In genomic region chr11:68409748-68410344, GRCh38 we compare ENCODE assay signal across 20 cellular contexts.
"Had no signal": no experiment of that assay in that cellular context is flagged by ENCODE, and none has a peak within 500 bp of the region (broad histone marks: within the 10 kb centered on the region; RNA-seq: fewer than 3 reads in every experiment).

No MANE protein-coding gene starts in this region.

- H3K9me3 ChIP-seq: prostate gland, right atrium auricular region, sigmoid colon, thoracic aorta, tibial nerve, upper lobe of left lung, uterus had no signal

- H3K9me3 Mint-ChIP-seq: effector memory CD8-positive, alpha-beta T cell; mesothelial cell of epicardium; naive thymus-derived CD4-positive, alpha-beta T cell; neural crest cell; stimulated activated memory B cell treated with anti-CD40 and anti-IgM and Interleukin-4, amounts not matched to agents 10 μg/mL and 1 μg/mL and 100 μg/mL, for 72 hours had no signal

- H3K27ac ChIP-seq: prostate gland, right atrium auricular region, sigmoid colon, thoracic aorta, tibial nerve, upper lobe of left lung, uterus had no signal

- H3K36me3 ChIP-seq: uterus had no signal

- H3K4me1 Mint-ChIP-seq: mesothelial cell of epicardium; naive thymus-derived CD4-positive, alpha-beta T cell; neural crest cell had no signal

- H3K27me3 Mint-ChIP-seq: effector memory CD8-positive, alpha-beta T cell; naive thymus-derived CD4-positive, alpha-beta T cell; stimulated activated memory B cell treated with anti-CD40 and anti-IgM and Interleukin-4, amounts not matched to agents 10 μg/mL and 1 μg/mL and 100 μg/mL, for 72 hours had no signal

- H3K4me3 Mint-ChIP-seq: effector memory CD8-positive, alpha-beta T cell; mesothelial cell of epicardium; naive thymus-derived CD4-positive, alpha-beta T cell; neural crest cell; stimulated activated memory B cell treated with anti-CD40 and anti-IgM and Interleukin-4, amounts not matched to agents 10 μg/mL and 1 μg/mL and 100 μg/mL, for 72 hours had no signal

- ATAC-seq: effector memory CD8-positive, alpha-beta T cell; left lobe of liver; naive thymus-derived CD4-positive, alpha-beta T cell; stimulated activated memory B cell treated with anti-CD40 and anti-IgM and Interleukin-4, amounts not matched to agents 10 μg/mL and 1 μg/mL and 100 μg/mL, for 72 hours; stimulated activated naive CD8-positive, alpha-beta T cell treated with anti-CD3 and anti-CD28 coated beads, Interleukin-15, Interleukin-2, amounts not matched to agents 100 U/mL and 50 U/mL, for 24 hours had no signal

- DNase-seq: cerebellar nuclear complex; cortex of kidney; effector memory CD8-positive, alpha-beta T cell; erythroblast; hypothalamus; mesenchymal stem cell; naive thymus-derived CD4-positive, alpha-beta T cell; sigmoid colon; stimulated activated CD4-positive, alpha-beta T cell treated with anti-CD3 and anti-CD28 coated beads, Interleukin-4, amount 100 ng/mL, for 4 hours; stimulated activated naive CD8-positive, alpha-beta T cell treated with anti-CD3 and anti-CD28 coated beads, Interleukin-15, Interleukin-2, amounts not matched to agents 100 U/mL and 50 U/mL, for 24 hours; uterus had no signal

- H3K27ac Mint-ChIP-seq: mesothelial cell of epicardium; naive thymus-derived CD4-positive, alpha-beta T cell; stimulated activated memory B cell treated with anti-CD40 and anti-IgM and Interleukin-4, amounts not matched to agents 10 μg/mL and 1 μg/mL and 100 μg/mL, for 72 hours had no signal

- H3K27me3 ChIP-seq: right atrium auricular region, sigmoid colon, tibial nerve, upper lobe of left lung, uterus had no signal

- H3K4me3 ChIP-seq: prostate gland, right atrium auricular region, sigmoid colon, thoracic aorta, tibial nerve, upper lobe of left lung, uterus had no signal

- H3K4me1 ChIP-seq: right atrium auricular region, tibial nerve, uterus had no signal
